Comparison of ENCODE assay signal across 15 cellular contexts in the genomic region with DNA sequence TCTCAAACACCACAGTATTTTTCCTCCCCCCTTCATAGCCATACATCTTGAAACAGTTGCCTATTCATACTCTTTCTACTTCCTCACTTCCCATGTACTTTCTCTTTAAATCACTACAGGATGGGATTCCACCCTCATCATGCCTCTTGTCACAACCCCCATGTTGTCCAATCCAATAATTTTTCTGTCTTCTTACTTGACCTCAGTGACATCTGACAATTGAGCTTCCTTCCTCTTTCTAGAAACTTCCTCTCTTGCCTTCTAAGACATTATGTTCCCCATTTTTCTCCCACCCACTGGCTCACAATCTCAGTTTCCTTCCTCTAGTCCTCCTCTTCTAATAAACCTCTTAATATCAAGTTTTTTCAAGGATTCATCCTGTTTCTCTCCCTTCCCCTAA. TPM values are rescaled to one million over a fixed set of nuclear protein-coding genes. Genes with fewer than 3 reads are reported as not detected.
DNase-seq lines count a peak whose midpoint lies in the region; ATAC-seq and TF ChIP-seq lines count a peak whose summit lies in the region.
"Had no signal": no experiment of that assay in that cellular context is flagged by ENCODE, and none has a peak within 500 bp of the region (broad histone marks: within the 10 kb centered on the region; RNA-seq: fewer than 3 reads in every experiment).

No MANE protein-coding gene starts in this region.

- H4K20me1 ChIP-seq in OCI-LY7 (ENCODE audit: insufficient read depth, low read length) = peaks cover 9% of the 10 kb centered on the region; the same call in 1 of the 2 replicates

- H3K4me2 ChIP-seq in OCI-LY7 (ENCODE audit: low read length) = no peak overlapping the region
- H3K4me2 ChIP-seq: SK-N-SH had no signal

- H3K4me3 ChIP-seq in NB4 (ENCODE audit: low read depth, low read length) = no peak overlapping the region
- no peak overlapping the region for H3K4me3 ChIP-seq in suprapubic skin
- H3K4me3 ChIP-seq in OCI-LY7 (ENCODE audit: low read depth, low read length, poor library complexity, severe bottlenecking) = no peak overlapping the region

- no peak overlapping the region for H2AFZ ChIP-seq in OCI-LY7 (ENCODE audit: low read length)

- no peak for TF ChIP-seq EP300 in suprapubic skin (IDR thresholded peaks at IDR 0.05)

- H3K27ac Mint-ChIP-seq in endothelial cell (ENCODE audit: unreplicated experiment) (peak overlapping the region; percentile 20), osteocyte (ENCODE audit: unreplicated experiment) (peak overlapping the region; percentile 8)
- H3K27ac Mint-ChIP-seq: activated T-cell treated with anti-CD3 and anti-CD28 coated beads, Interleukin-2, amount 50 U/mL, for 24 hours had no signal

- H3K27ac ChIP-seq in suprapubic skin (no peak overlapping the region), OCI-LY7 (ENCODE audit: low read depth, low read length, poor library complexity, severe bottlenecking) (no peak overlapping the region)

- H3K4me3 Mint-ChIP-seq in endothelial cell (ENCODE audit: unreplicated experiment) = no peak overlapping the region
- no peak overlapping the region for H3K4me3 Mint-ChIP-seq in osteocyte (ENCODE audit: unreplicated experiment)
- H3K4me3 Mint-ChIP-seq: activated T-cell treated with anti-CD3 and anti-CD28 coated beads, Interleukin-2, amount 50 U/mL, for 24 hours had no signal

- H3K36me3 ChIP-seq in suprapubic skin = peaks cover 2% of the 10 kb centered on the region
- peaks cover 33% of the 10 kb centered on the region for H3K36me3 ChIP-seq in OCI-LY7 (ENCODE audit: insufficient read depth, low read length)

- ATAC-seq in HG03095 (IDR thresholded peaks at IDR 0.05; ENCODE audit: unreplicated experiment) (no peak), HG03045 (IDR thresholded peaks at IDR 0.05; ENCODE audit: unreplicated experiment) (no peak)
- ATAC-seq: activated CD4-positive, CD25-positive, alpha-beta regulatory T cell treated with anti-CD3 and anti-CD28 coated beads, Interleukin-2, amount 50 U/mL, for 24 hours had no signal

- H3K27me3 Mint-ChIP-seq in endothelial cell (ENCODE audit: unreplicated experiment) (no peaks in the 10 kb centered on the region), osteocyte (ENCODE audit: unreplicated experiment) (no peaks in the 10 kb centered on the region)
- H3K27me3 Mint-ChIP-seq: activated T-cell treated with anti-CD3 and anti-CD28 coated beads, Interleukin-2, amount 50 U/mL, for 24 hours had no signal

- H3K4me1 Mint-ChIP-seq in endothelial cell (ENCODE audit: unreplicated experiment) (peaks cover 22% of the 10 kb centered on the region), osteocyte (ENCODE audit: unreplicated experiment) (peaks cover 46% of the 10 kb centered on the region)

- TF ChIP-seq CTCF in NB4 (IDR thresholded peaks at IDR 0.05; ENCODE audit: low read depth, low read length) = no peak
- TF ChIP-seq CTCF in endothelial cell (IDR thresholded peaks at IDR 0.05; ENCODE audit: unreplicated experiment) = no peak
- no peak for TF ChIP-seq CTCF in osteocyte (IDR thresholded peaks at IDR 0.05)
- TF ChIP-seq CTCF in suprapubic skin (IDR thresholded peaks at IDR 0.05) = no peak
- TF ChIP-seq CTCF in OCI-LY7 (conservative IDR thresholded peaks at IDR 0.05; ENCODE audit: low read length) = no peak

- H3K79me2 ChIP-seq in OCI-LY7 (ENCODE audit: insufficient read depth, low read depth, low read length) = peaks cover 60% of the 10 kb centered on the region; the same call in 1 of the 2 replicates

- no peaks in the 10 kb centered on the region for H3K9me3 ChIP-seq in suprapubic skin
- no peaks in the 10 kb centered on the region for H3K9me3 ChIP-seq in OCI-LY7 (ENCODE audit: low read length)
- H3K9me3 ChIP-seq: SK-N-SH had no signal

- CTCF ChIA-PET in OCI-LY7 (lab: Charles Lee; ENCODE audit: unreplicated experiment) = no interaction called here

- no peaks in the 10 kb centered on the region for H3K9me2 ChIP-seq in OCI-LY7 (ENCODE audit: insufficient read depth, low read length)
- H3K9me2 ChIP-seq: SK-N-SH had no signal

- H3K4me1 ChIP-seq in suprapubic skin (peaks cover 36% of the 10 kb centered on the region), OCI-LY7 (ENCODE audit: insufficient read depth, low read length, poor library complexity, severe bottlenecking) (peaks cover 46% of the 10 kb centered on the region)

- H3K36me3 Mint-ChIP-seq in endothelial cell (ENCODE audit: low read depth, unreplicated experiment) (peaks cover 5% of the 10 kb centered on the region), osteocyte (ENCODE audit: unreplicated experiment) (peaks cover 15% of the 10 kb centered on the region)

- no TSS peak for BruUV-seq in OCI-LY7 (replicated peaks; lab: Mats Ljungman, UMichigan)

- DNase-seq in GDM1 (lab: John Stamatoyannopoulos, UW) = peak; percentile 41
- DNase-seq in NB4 (ENCODE audit: low read depth) = peak; percentile 90
- no peak for DNase-seq in endothelial cell (ENCODE audit: low spot score)
- DNase-seq in osteocyte (ENCODE audit: extremely low spot score, unreplicated experiment) = no peak
- DNase-seq in suprapubic skin (ENCODE audit: low spot score in 2 of 2) = no peak
- no peak for DNase-seq in OCI-LY7 (ENCODE audit: low spot score)
- DNase-seq: activated T-cell treated with anti-CD3 and anti-CD28 coated beads, Interleukin-2, amount 50 U/mL, for 24 hours; amniotic stem cell; COR-L47; NCI-H2029; retina; SK-N-SH had no signal

- intact Hi-C loops in OCI-LY7 (cut with micrococcal nuclease; ENCODE audit: unreplicated experiment) = no loop called here

- TF ChIP-seq POLR2A in NB4 (IDR thresholded peaks at IDR 0.05; ENCODE audit: extremely low read depth, insufficient read length) (no peak), suprapubic skin (IDR thresholded peaks at IDR 0.05) (no peak)

- H3K27me3 ChIP-seq in suprapubic skin = no peaks in the 10 kb centered on the region

- POLR2A ChIA-PET in OCI-LY7 (lab: Charles Lee) = no interaction called here

- H3K9me3 Mint-ChIP-seq in endothelial cell (ENCODE audit: unreplicated experiment) (no peaks in the 10 kb centered on the region), osteocyte (ENCODE audit: unreplicated experiment) (no peaks in the 10 kb centered on the region)
- H3K9me3 Mint-ChIP-seq: activated T-cell treated with anti-CD3 and anti-CD28 coated beads, Interleukin-2, amount 50 U/mL, for 24 hours had no signal

RNA-seq across cellular contexts. Expression of gene C2CD5, which starts 5.3 kb away (rescaled TPM):
- total RNA-seq in endothelial cell (ENCODE audit: unreplicated experiment) (22.4 TPM), osteocyte (38.6 and 40.5 TPM in 2 replicates), suprapubic skin (10 to 100 TPM; 23.1 to 39.2 (median 27.7) TPM), OCI-LY7 (2022) (50.2 and 61.8 TPM in 2 replicates)
- 19.7 and 28.4 TPM in 2 replicates for total RNA-seq in OCI-LY7 (2014; rRNA removed; shearing (Covaris generic))

Comparison
In these comparisons a context has a peak if more than half of its experiments do, and no peak if none do; other contexts are left out.
1. DNase-seq: peak in GDM1 (single experiment) and NB4 (single experiment); none in endothelial cell (single experiment), osteocyte (single experiment), suprapubic skin (0 of 2) and OCI-LY7 (single experiment).